ENCODE assay signal across 24 cellular contexts in the genomic region with DNA sequence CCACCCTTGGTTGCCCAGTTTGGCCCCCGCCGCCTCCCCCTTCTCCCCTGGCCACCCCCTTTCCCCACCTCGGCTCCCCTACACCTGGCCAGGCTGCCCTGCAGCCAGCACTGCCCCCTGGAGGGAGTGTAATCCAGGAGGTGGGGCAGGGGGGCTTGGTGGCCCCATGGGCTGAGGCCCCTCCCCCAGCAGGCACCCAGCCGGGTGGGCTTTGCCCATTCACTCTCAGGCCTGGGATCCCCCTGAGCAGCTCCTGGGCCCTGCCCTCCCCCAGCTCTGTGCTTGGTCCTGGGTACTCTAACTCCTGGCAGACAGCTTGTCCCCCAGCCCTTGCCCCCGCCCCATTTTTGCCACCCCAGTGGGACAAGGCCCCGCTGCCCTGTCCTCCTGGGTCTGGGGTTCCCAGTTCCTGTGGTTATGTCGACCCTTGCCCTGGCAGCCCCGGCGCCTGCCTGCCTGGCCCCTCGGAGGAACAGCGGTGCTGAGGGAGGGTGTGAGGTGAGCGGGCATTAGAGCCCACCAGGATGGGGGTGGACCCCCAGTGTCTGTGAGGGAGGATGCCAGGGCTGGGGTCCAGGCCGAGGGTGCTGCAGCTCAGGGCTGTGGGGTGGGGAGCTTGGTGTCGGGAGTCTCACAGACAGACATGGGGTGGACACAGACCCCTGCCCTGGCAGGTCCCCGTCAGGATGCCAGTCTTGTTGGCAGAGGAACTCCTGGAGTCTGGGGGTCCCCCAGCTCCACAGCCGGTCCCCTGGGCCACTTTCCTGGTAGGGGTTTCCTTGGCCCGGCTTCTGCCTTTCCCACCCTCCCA. TPM values are rescaled to one million over a fixed set of nuclear protein-coding genes. Genes with fewer than 3 reads are reported as not detected.
DNase-seq lines count a peak whose midpoint lies in the region; ATAC-seq and TF ChIP-seq lines count a peak whose summit lies in the region.
"Had no signal": no experiment of that assay in that cellular context is flagged by ENCODE, and none has a peak within 500 bp of the region (broad histone marks: within the 10 kb centered on the region; RNA-seq: fewer than 3 reads in every experiment).

No MANE protein-coding gene starts in this region.

- POLR2A ChIA-PET in SK-N-SH (lab: Yijun Ruan, JAX) = interaction anchor here (0.6 kb wide), 1 partner anchor 10 kb away, joined by 3 read pairs; no protein-coding TSS in a partner anchor

- H2BK120ac ChIP-seq in neuronal stem cell (ENCODE audit: low read depth, low read length) = no peak overlapping the region

- no peaks in the 10 kb centered on the region for H3K9me2 ChIP-seq in SK-N-SH

- H4K8ac ChIP-seq in neuronal stem cell (ENCODE audit: low read depth, low read length) = no peak overlapping the region

- in situ Hi-C loops in GM13977 (cut with MboI; ENCODE audit: low pct_unique_long_range_greater_than_20kb, low sequenced_read_pairs, unreplicated experiment) = no loop called here

- no peaks in the 10 kb centered on the region for H4K20me1 ChIP-seq in SK-N-SH (ENCODE audit: insufficient read depth)

- H3K18ac ChIP-seq in neuronal stem cell (ENCODE audit: low read length) = peak overlapping the region; percentile 64

- H3K23ac ChIP-seq in neuronal stem cell (ENCODE audit: low read depth, low read length, poor library complexity) = peak overlapping the region; percentile 93

- peak overlapping the region; percentile 17 for H2BK15ac ChIP-seq in neuronal stem cell (ENCODE audit: low read length)

- no peaks in the 10 kb centered on the region for H3K36me3 ChIP-seq in SK-N-SH (replicated peaks in 1 of 2; ENCODE audit: control insufficient read depth in 1 of 2, insufficient read depth in 2 of 2, low read length in 1 of 2)
- peaks cover 3 to 22% of the 10 kb centered on the region in 2 donors for H3K36me3 ChIP-seq in neuronal stem cell (replicated peaks in 1 of 2; ENCODE audit: control insufficient read depth in 2 of 2, insufficient read depth in 2 of 2, low read length in 2 of 2)
- H3K36me3 ChIP-seq in psoas muscle (ENCODE audit: insufficient read depth in 1 of 2, low read depth in 1 of 2) = no peaks in the 10 kb centered on the region
- H3K36me3 ChIP-seq: transverse colon had no signal

- no peak for TF ChIP-seq EP300 in SK-N-SH (IDR thresholded peaks at IDR 0.05; ENCODE audit: borderline replicate concordance in 1 of 2, low read depth in 1 of 2, low read length in 1 of 2)

- no peak overlapping the region for H4K91ac ChIP-seq in neuronal stem cell (ENCODE audit: low read depth, low read length, poor library complexity)

- H3K79me1 ChIP-seq in neuronal stem cell (ENCODE audit: low read depth, low read length) = peaks cover 2% of the 10 kb centered on the region

- no peak overlapping the region for H2AFZ ChIP-seq in SK-N-SH (ENCODE audit: low read depth)
- H2AFZ ChIP-seq in neuronal stem cell (ENCODE audit: low read length) = no peak overlapping the region

- H2BK12ac ChIP-seq in neuronal stem cell (ENCODE audit: low read length) = no peak overlapping the region

- no peak overlapping the region for H3K4ac ChIP-seq in neuronal stem cell (ENCODE audit: low read length)

- ATAC-seq in SK-N-SH treated with all-trans-retinoic acid at 6 μM for 48 hours = no peak
- no peak for ATAC-seq in GM21786 (IDR thresholded peaks at IDR 0.05; ENCODE audit: unreplicated experiment)
- ATAC-seq in psoas muscle = no peak
- ATAC-seq: activated T-helper 17 cell treated with anti-CD3 and anti-CD28 coated beads, Interleukin-2, amount 50 U/mL, for 72 hours; left lobe of liver; stimulated activated effector memory CD8-positive, alpha-beta T cell treated with anti-CD3 and anti-CD28 coated beads, Interleukin-12 subunit alpha, Interleukin-12 subunit beta, amount 100 ng/mL, for 72 hours had no signal

- peak overlapping the region; percentile 98 for H3K14ac ChIP-seq in neuronal stem cell (ENCODE audit: low read length)

- H2AK5ac ChIP-seq in neuronal stem cell (ENCODE audit: low read depth, low read length) = peak overlapping the region; percentile 75

- H3F3A ChIP-seq in SK-N-SH (replicated peaks; ENCODE audit: insufficient read depth) = no peaks in the 10 kb centered on the region

- H3K4me2 ChIP-seq in SK-N-SH = no peak overlapping the region
- peak overlapping the region; percentile 18 for H3K4me2 ChIP-seq in neuronal stem cell (ENCODE audit: insufficient read depth, low read length, poor library complexity, severe bottlenecking)
- H3K4me2 ChIP-seq: BLaER1 treated with 17β-estradiol and CSF1 and Interleukin-3, amounts not matched to agents 10 nM and 100 nM had no signal

- TF ChIP-seq RAD21 in SK-N-SH (IDR thresholded peaks at IDR 0.05; ENCODE audit: low read length) = no peak

- DNase-seq in SK-N-SH (peak; percentile 46), GM13977 (ENCODE audit: low spot score) (peak; percentile 20), dorsolateral prefrontal cortex (peak in 5 of 10 donors; percentile 13 to 40 (median 34)), neuronal stem cell (ENCODE audit: low spot score) (no peak), psoas muscle (no peak), NOMO-1 treated with DMSO at 0.1 percent for 48 hours (lab: John Stamatoyannopoulos, UW; ENCODE audit: unreplicated experiment) (no peak)
- DNase-seq: activated CD4-positive, alpha-beta memory T cell treated with anti-CD3 and anti-CD28 coated beads for 36 hours; activated CD4-positive, CD25-positive, alpha-beta regulatory T cell treated with anti-CD3 and anti-CD28 coated beads, Interleukin-2, amount 50 U/mL, for 72 hours; effector CD8-positive, alpha-beta T cell; NCI-H510A treated with DMSO at 0.1 percent for 48 hours; nucleus accumbens; RPMI8226; T-helper 2 cell; transverse colon had no signal

- no peak for TF ChIP-seq CTCF in SK-N-SH (IDR thresholded peaks at IDR 0.05)
- TF ChIP-seq CTCF in GM13977 (IDR thresholded peaks at IDR 0.05; ENCODE audit: extremely low read depth, insufficient read depth, missing control alignments) = no peak
- TF ChIP-seq CTCF in dorsolateral prefrontal cortex (IDR thresholded peaks at IDR 0.05 in 54 of 56, conservative IDR thresholded peaks at IDR 0.05 in 2 of 56; ENCODE audit: low read depth in 1 of 56, partially characterized antibody in 56 of 56) = no peak
- TF ChIP-seq CTCF in psoas muscle (IDR thresholded peaks at IDR 0.05) = no peak

- CTCF ChIA-PET in SK-N-SH (lab: Yijun Ruan, JAX) = no interaction called here

- no peak overlapping the region for H3K9ac ChIP-seq in SK-N-SH
- H3K9ac ChIP-seq in neuronal stem cell (ENCODE audit: low read depth, low read length, poor library complexity) = peak overlapping the region; percentile 12
- H3K9ac ChIP-seq: BLaER1 treated with 17β-estradiol and CSF1 and Interleukin-3, amounts not matched to agents 10 nM and 100 nM had no signal

- H3K79me2 ChIP-seq in SK-N-SH (ENCODE audit: insufficient read depth) = no peaks in the 10 kb centered on the region

- H3K27me3 ChIP-seq in SK-N-SH (ENCODE audit: insufficient read depth) (no peaks in the 10 kb centered on the region), dorsolateral prefrontal cortex (no peaks in the 10 kb centered on the region), neuronal stem cell (ENCODE audit: control insufficient read depth in 3 of 3, insufficient read depth in 3 of 3, low read depth in 1 of 3, low read length in 3 of 3) (no peaks in the 10 kb centered on the region), psoas muscle (ENCODE audit: insufficient read depth in 3 of 3, low read length in 2 of 3) (no peaks in the 10 kb centered on the region)
- H3K27me3 ChIP-seq: BLaER1 treated with 17β-estradiol and CSF1 and Interleukin-3, amounts not matched to agents 10 nM and 100 nM had no signal

- intact Hi-C loops in dorsolateral prefrontal cortex (cut with DNase I) = no loop called here
- intact Hi-C loops in psoas muscle (cut with DNase I) = no loop called here

- no peak overlapping the region for H3K4me3 ChIP-seq in SK-N-SH (ENCODE audit: low read depth in 2 of 2, low read length in 1 of 2)
- no peak overlapping the region for H3K4me3 ChIP-seq in dorsolateral prefrontal cortex
- H3K4me3 ChIP-seq in neuronal stem cell (ENCODE audit: low read length in 2 of 2) = no peak overlapping the region
- H3K4me3 ChIP-seq in psoas muscle = no peak overlapping the region
- H3K4me3 ChIP-seq: BLaER1 treated with 17β-estradiol and CSF1 and Interleukin-3, amounts not matched to agents 10 nM and 100 nM; transverse colon had no signal

- 74% methylated on average over 11 of the region's 17 CpGs for WGBS in SK-N-SH (ENCODE audit: low lambda C conversion rate)
- WGBS in neuronal stem cell (ENCODE audit: extremely low coverage in 2 of 2, insufficient read length in 2 of 2, insufficient replicate concordance in 1 of 2), 2 donors = no CpG with 5 or more reads among the region's 17 CpGs
- 75 to 76% (median 75%) methylated on average over 15 to 17 of the region's 17 CpGs for WGBS in psoas muscle, 3 donors

- H3K4me1 ChIP-seq in SK-N-SH (ENCODE audit: control insufficient read depth in 1 of 2, insufficient read depth in 2 of 2, low read depth in 1 of 2, low read length in 1 of 2) (no peaks in the 10 kb centered on the region; a peak in 1 of 4 replicates), neuronal stem cell (ENCODE audit: control insufficient read depth in 2 of 2, insufficient read depth in 1 of 2, low read depth in 1 of 2, low read length in 2 of 2) (peaks cover 15 to 45% of the 10 kb centered on the region in 2 donors), psoas muscle (no peaks in the 10 kb centered on the region)
- H3K4me1 ChIP-seq: transverse colon had no signal

- H3K9me3 ChIP-seq in SK-N-SH = no peaks in the 10 kb centered on the region
- peaks cover 0 to 2% of the 10 kb centered on the region in 2 donors for H3K9me3 ChIP-seq in neuronal stem cell (replicated peaks in 1 of 2; ENCODE audit: control insufficient read depth in 2 of 2, insufficient read depth in 1 of 2, low read depth in 1 of 2, low read length in 2 of 2)
- no peaks in the 10 kb centered on the region for H3K9me3 ChIP-seq in psoas muscle
- H3K9me3 ChIP-seq: BLaER1 treated with 17β-estradiol and CSF1 and Interleukin-3, amounts not matched to agents 10 nM and 100 nM; transverse colon had no signal

- H3K27ac ChIP-seq in SK-N-SH (ENCODE audit: low read depth in 2 of 2, low read length in 1 of 2) (no peak overlapping the region), dorsolateral prefrontal cortex (peak overlapping the region in 31 of 59 donors; percentile 4 to 86 (median 49)), neuronal stem cell (replicated peaks; ENCODE audit: low read length) (no peak overlapping the region), psoas muscle (no peak overlapping the region)
- H3K27ac ChIP-seq: 22Rv1; BLaER1 treated with 17β-estradiol and CSF1 and Interleukin-3, amounts not matched to agents 10 nM and 100 nM; epithelial cell of prostate; transverse colon had no signal

- peak overlapping the region; percentile 13 for H2BK5ac ChIP-seq in neuronal stem cell (ENCODE audit: low read length)

TF ChIP-seq in SK-N-SH treated with all-trans-retinoic acid at 6 μM for 48 hours, 23 proteins besides CTCF, POLR2A, EP300 and RAD21 (continues in another document):
- TF ChIP-seq TOX (CRISPR knock-in tag; IDR thresholded peaks at IDR 0.05; ENCODE audit: borderline replicate concordance) = no peak

RNA-seq across cellular contexts. Expression of gene NAT8L, which starts 10.2 kb away (rescaled TPM):
- polyA plus RNA-seq in SK-N-SH (2012; rRNA removed) = 0.43 and 0.86 TPM in 2 replicates
- 0.41 and 0.88 TPM in 2 replicates for polyA plus RNA-seq in SK-N-SH (2012; cell fraction: cytosol; rRNA removed)
- polyA plus RNA-seq in SK-N-SH (2012; cell fraction: nucleus; rRNA removed) = 1.7 and 2.8 TPM in 2 replicates
- 100 to 1,000 TPM in 119 of 120 experiments, 10 to 100 TPM in 1; 89.4 to 267 (median 170) TPM for total RNA-seq in dorsolateral prefrontal cortex
- 5.1 TPM for polyA plus RNA-seq in neuronal stem cell (2013, experiment 1 of 2)
- 5.2 TPM for polyA plus RNA-seq in neuronal stem cell (2013, experiment 2 of 2)
- 1 to 10 TPM; 3.4 to 7.2 (median 4.8) TPM for total RNA-seq in psoas muscle
- 1 to 10 TPM in 2 of 3 donors, under 1 TPM in 1; 0.72 to 1.7 (median 1.5) TPM for polyA plus RNA-seq in psoas muscle
- total RNA-seq: bronchial epithelial cell, OCI-LY7 had no signal

Comparison
In these comparisons a context has a peak if more than half of its experiments do, and no peak if none do; other contexts are left out.
1. DNase-seq: peak in SK-N-SH (single experiment) and GM13977 (single experiment); none in neuronal stem cell (single experiment), psoas muscle (0 of 2) and NOMO-1 treated with DMSO at 0.1 percent for 48 hours (single experiment).
2. H3K27ac ChIP-seq: peak in dorsolateral prefrontal cortex (31 of 59); none in SK-N-SH (0 of 2), neuronal stem cell (single experiment) and psoas muscle (single experiment).
3. RNA of gene NAT8L, which starts 10.2 kb away (total RNA-seq): 89.4 to 267 TPM in dorsolateral prefrontal cortex; 3.4 to 7.2 TPM in psoas muscle; every median in the first group is over 10 times any median in the second.